In the genomic region with DNA sequence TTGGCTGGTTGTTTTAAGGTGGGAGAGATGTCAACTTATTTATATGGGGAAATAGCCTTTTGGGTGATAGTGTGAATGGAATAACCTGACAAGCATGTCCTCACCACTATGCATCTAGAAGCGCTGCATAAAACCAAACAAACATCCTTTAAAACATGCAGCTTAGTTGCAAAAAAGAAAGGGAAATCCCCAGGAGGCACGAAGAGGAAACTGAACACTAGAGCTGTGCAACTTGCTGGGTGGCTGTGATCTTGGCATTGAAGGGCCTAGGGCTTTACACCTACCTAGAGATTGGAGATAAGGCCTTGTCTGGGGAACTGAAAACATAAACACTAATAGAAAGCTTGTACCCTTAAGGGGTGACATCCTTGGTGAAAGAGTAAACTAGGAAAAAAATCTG, we compare ENCODE assay signal across 10 cellular contexts. TPM values are rescaled to one million over a fixed set of nuclear protein-coding genes. Genes with fewer than 3 reads are reported as not detected.
DNase-seq lines count a peak whose midpoint lies in the region; ATAC-seq and TF ChIP-seq lines count a peak whose summit lies in the region.
"Had no signal": no experiment of that assay in that cellular context is flagged by ENCODE, and none has a peak within 500 bp of the region (broad histone marks: within the 10 kb centered on the region; RNA-seq: fewer than 3 reads in every experiment).

No MANE protein-coding gene starts in this region.

- no peaks in the 10 kb centered on the region for H3K9me3 Mint-ChIP-seq in effector memory CD8-positive, alpha-beta T cell
- H3K9me3 Mint-ChIP-seq: nephron had no signal

- H3K27me3 Mint-ChIP-seq in effector memory CD8-positive, alpha-beta T cell: no peaks in the 10 kb centered on the region

- H3K27ac ChIP-seq in thyroid gland: no peak overlapping the region

- H3K36me3 Mint-ChIP-seq in effector memory CD8-positive, alpha-beta T cell (ENCODE audit: insufficient read depth): peaks cover 54% of the 10 kb centered on the region

- intact Hi-C loops in thyroid gland (cut with DNase I) (no loop called here), lower leg skin (cut with DNase I; ENCODE audit: low total_unique reads) (no loop called here)

- no peaks in the 10 kb centered on the region for H3K36me3 ChIP-seq in thyroid gland

- WGBS in thyroid gland, 2 donors: 72 to 78% methylated on average over 2 of the region's 2 CpGs
- WGBS in lower leg skin, 2 donors: 46 to 62% methylated on average over 2 of the region's 2 CpGs

- H3K4me3 Mint-ChIP-seq in effector memory CD8-positive, alpha-beta T cell: peak overlapping the region; percentile 71 to 74
- H3K4me3 Mint-ChIP-seq: nephron had no signal

- TF ChIP-seq POLR2A in thyroid gland (IDR thresholded peaks at IDR 0.05) (no peak), lower leg skin (IDR thresholded peaks at IDR 0.05) (no peak)

- ATAC-seq in effector memory CD8-positive, alpha-beta T cell (replicated peaks): peak; percentile 91

- H3K4me1 Mint-ChIP-seq in effector memory CD8-positive, alpha-beta T cell (ENCODE audit: low read depth in 2 of 2): peaks cover 74 to 75% of the 10 kb centered on the region in 2 donors
- H3K4me1 Mint-ChIP-seq: nephron had no signal

- DNase-seq in stimulated activated CD4-positive, alpha-beta T cell treated with anti-CD3 and anti-CD28 coated beads, Interleukin-12 subunit alpha, Interleukin-12 subunit beta, amount 100 ng/mL, for 4 hours: peak; percentile 24
- no peak for DNase-seq in stimulated activated CD4-positive, alpha-beta T cell treated with anti-CD3 and anti-CD28 coated beads, Interleukin-2, amount 100 ng/mL, for 48 hours
- DNase-seq in T-helper 22 cell (ENCODE audit: low read depth) (peak; percentile 59), NCI-H187 treated with DMSO at 0.1 percent for 48 hours (lab: John Stamatoyannopoulos, UW) (no peak), kidney glomerular epithelial cell (lab: John Stamatoyannopoulos, UW) (no peak), thyroid gland (no peak), lower leg skin (ENCODE audit: low spot score in 2 of 2) (no peak)
- peak; percentile 59 to 67 (median 61) for DNase-seq in effector memory CD8-positive, alpha-beta T cell
- DNase-seq: MV-4-11 had no signal

- H3K27ac Mint-ChIP-seq in effector memory CD8-positive, alpha-beta T cell: peak overlapping the region; percentile 86 to 94

- TF ChIP-seq CTCF in thyroid gland (IDR thresholded peaks at IDR 0.05) (no peak), lower leg skin (IDR thresholded peaks at IDR 0.05) (no peak)

- no peaks in the 10 kb centered on the region for H3K27me3 ChIP-seq in thyroid gland

- H3K4me3 ChIP-seq in thyroid gland (replicated peaks in 1 of 3) (no peak overlapping the region), lower leg skin (ENCODE audit: low read depth, poor library complexity, severe bottlenecking) (no peak overlapping the region)

- no peaks in the 10 kb centered on the region for H3K4me1 ChIP-seq in thyroid gland

- H3K9me3 ChIP-seq in thyroid gland: no peaks in the 10 kb centered on the region

RNA-seq across cellular contexts. Expression of a gene that starts 7.3 kb away (rescaled TPM):
- under 1 TPM; 0.22 to 0.83 (median 0.37) TPM for total RNA-seq in thyroid gland
- 1 to 10 TPM in 1 of 4 donors, under 1 TPM in 1, not detected in 2; 0.27 to 1.1 TPM for total RNA-seq in lower leg skin

RNA-seq across cellular contexts. Expression of a gene that starts 39.5 kb away (rescaled TPM):
- not detected for total RNA-seq in thyroid gland
- not detected for total RNA-seq in lower leg skin

RNA-seq across cellular contexts. Expression of a gene that starts 52.0 kb away (rescaled TPM):
- 10 to 100 TPM; 38.4 to 68.6 (median 57.2) TPM for total RNA-seq in thyroid gland
- 10 to 100 TPM; 36.8 to 81.2 (median 44.9) TPM for total RNA-seq in lower leg skin

RNA-seq across cellular contexts. Expression of a gene that starts 59.5 kb away (rescaled TPM):
- total RNA-seq in thyroid gland (1 to 10 TPM; 1.7 to 5.6 (median 3.0) TPM), lower leg skin (1 to 10 TPM; 1.9 to 3.6 (median 2.7) TPM)

Comparison
In these comparisons a context has a peak if more than half of its experiments do, and no peak if none do; other contexts are left out.
1. DNase-seq: peak in stimulated activated CD4-positive, alpha-beta T cell treated with anti-CD3 and anti-CD28 coated beads, Interleukin-12 subunit alpha, Interleukin-12 subunit beta, amount 100 ng/mL, for 4 hours (single experiment), T-helper 22 cell (single experiment) and effector memory CD8-positive, alpha-beta T cell (3 of 3); none in stimulated activated CD4-positive, alpha-beta T cell treated with anti-CD3 and anti-CD28 coated beads, Interleukin-2, amount 100 ng/mL, for 48 hours (0 of 2), NCI-H187 treated with DMSO at 0.1 percent for 48 hours (single experiment), kidney glomerular epithelial cell (single experiment), thyroid gland (0 of 2) and lower leg skin (0 of 2).